ENCODE assay signal across 8 cellular contexts in the genomic region with DNA sequence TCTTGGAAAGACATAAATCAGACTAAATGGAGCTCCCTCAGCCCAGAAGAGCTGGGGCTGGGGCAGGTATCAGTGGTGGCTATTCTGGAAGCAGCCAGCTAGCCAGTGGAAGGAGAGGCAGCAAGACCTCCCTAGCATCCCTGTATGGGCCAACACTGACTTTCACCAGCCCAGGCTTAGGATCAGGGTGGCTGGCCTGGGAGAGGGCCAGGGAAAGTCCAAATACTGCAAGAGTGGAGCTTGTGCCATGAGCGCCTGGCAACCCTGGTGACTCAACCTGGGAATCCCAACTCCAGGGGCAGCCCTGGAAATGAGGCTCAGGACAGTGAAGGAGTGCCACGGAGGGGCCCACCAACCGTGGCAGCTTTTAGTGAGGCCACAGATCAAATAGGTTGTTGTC. TPM values are rescaled to one million over a fixed set of nuclear protein-coding genes. Genes with fewer than 3 reads are reported as not detected.
DNase-seq lines count a peak whose midpoint lies in the region; ATAC-seq and TF ChIP-seq lines count a peak whose summit lies in the region.

No MANE protein-coding gene starts in this region.

- no peaks in the 10 kb centered on the region for H3K36me3 ChIP-seq in sigmoid colon

- no peaks in the 10 kb centered on the region for H3K9me3 ChIP-seq in sigmoid colon

- intact Hi-C loops in sigmoid colon (cut with DNase I), result loop anchor here (5.0 to 10.0 kb wide), 4 partner anchors 59 to 279 kb away; partner anchors contain the start of genes RAD50, SEPTIN8 and SLC22A4

- H3K27me3 ChIP-seq in sigmoid colon, result no peaks in the 10 kb centered on the region

- no peak for TF ChIP-seq EP300 in sigmoid colon (IDR thresholded peaks at IDR 0.05)

- H3K4me3 ChIP-seq in fibroblast of the aortic adventitia (ENCODE audit: low read depth, low read length) (no peak overlapping the region), sigmoid colon (no peak overlapping the region)

- peaks cover 0 to 47% (median 42%) of the 10 kb centered on the region in 4 donors for H3K4me1 ChIP-seq in sigmoid colon

- ATAC-seq in HG03442 (IDR thresholded peaks at IDR 0.05; ENCODE audit: unreplicated experiment), result no peak
- no peak for ATAC-seq in GM19467 (IDR thresholded peaks at IDR 0.05; ENCODE audit: unreplicated experiment)

- TF ChIP-seq CTCF in fibroblast of the aortic adventitia (IDR thresholded peaks at IDR 0.05; ENCODE audit: insufficient read depth, low read length) (no peak), sigmoid colon (IDR thresholded peaks at IDR 0.05) (no peak)

- 85 to 94% methylated on average over 3 of the region's 3 CpGs for WGBS in sigmoid colon, 2 donors

- DNase-seq in GM04503 (ENCODE audit: low read depth), result peak; percentile 51
- DNase-seq in SW480 (ENCODE audit: low spot score), result peak; percentile 74
- DNase-seq in fibroblast of the aortic adventitia (ENCODE audit: low read depth), result peak; percentile 83
- DNase-seq in sigmoid colon, result peak; percentile 83
- DNase-seq in RPMI8226, result no peak
- no peak for DNase-seq in inferior parietal cortex (ENCODE audit: extremely low spot score)

- H3K27ac ChIP-seq in sigmoid colon, result peak overlapping the region; percentile 93 to 100 (median 98)

- TF ChIP-seq POLR2A in sigmoid colon (IDR thresholded peaks at IDR 0.05), result no peak

RNA-seq across cellular contexts. Expression of gene IRF1, which starts 7.6 kb away (rescaled TPM):
- total RNA-seq in fibroblast of the aortic adventitia (ENCODE audit: low replicate concordance), result 17.1 and 24.6 TPM in 2 replicates
- 100 to 1,000 TPM in 1 of 4 donors, 10 to 100 TPM in 3; 15.3 to 124 (median 22.7) TPM for total RNA-seq in sigmoid colon
- polyA plus RNA-seq in sigmoid colon, result 100 to 1,000 TPM in 1 of 3 donors, 10 to 100 TPM in 2; 37.2 to 169 (median 70.5) TPM

RNA-seq across cellular contexts. Expression of gene IL5, which starts 45.2 kb away (rescaled TPM):
- total RNA-seq in fibroblast of the aortic adventitia (ENCODE audit: low replicate concordance) (not detected in 2 replicates), sigmoid colon (not detected)
- polyA plus RNA-seq in sigmoid colon, result not detected

RNA-seq across cellular contexts. Expression of gene RAD50, which starts 58.6 kb away (rescaled TPM):
- 54.7 and 250 TPM in 2 replicates for total RNA-seq in fibroblast of the aortic adventitia (ENCODE audit: low replicate concordance)
- 10 to 100 TPM; 20.0 to 34.6 (median 29.3) TPM for total RNA-seq in sigmoid colon
- 10 to 100 TPM in 1 of 3 donors, 1 to 10 TPM in 2; 6.0 to 11.4 (median 8.1) TPM for polyA plus RNA-seq in sigmoid colon

Comparison
In these comparisons a context has a peak if more than half of its experiments do, and no peak if none do; other contexts are left out.
1. DNase-seq: peak in GM04503 (single experiment), SW480 (single experiment), fibroblast of the aortic adventitia (single experiment) and sigmoid colon (single experiment); none in RPMI8226 (single experiment) and inferior parietal cortex (single experiment).